In genomic region chr6:119148102-119148824, GRCh38 we compare ENCODE assay signal across 8 cellular contexts.
A peak's percentile ranks its signal among the peaks of the same experiment; 100 is the strongest.
DNase-seq lines count a peak whose midpoint lies in the region; ATAC-seq and TF ChIP-seq lines count a peak whose summit lies in the region.

No MANE protein-coding gene starts in this region.

- no peaks in the 10 kb centered on the region for H3K27me3 ChIP-seq in GM06990 (replicated peaks; ENCODE audit: control insufficient read depth, insufficient read depth, low read length)
- no peaks in the 10 kb centered on the region for H3K27me3 ChIP-seq in psoas muscle (ENCODE audit: insufficient read depth in 3 of 3, low read length in 2 of 3)

- H3K27ac ChIP-seq in psoas muscle = peak overlapping the region; percentile 64

- peaks cover 3% of the 10 kb centered on the region for H3K36me3 Mint-ChIP-seq in activated T-helper 1 cell treated with anti-CD3 and anti-CD28 coated beads, Interleukin-12 subunit alpha, Interleukin-12 subunit beta, Interleukin-2, Interleukin-4 antibody, amounts not matched to agents 30 ng/mL and 10 ng/mL and 1 ng/mL, durations not matched to agents 14 hours and 24 hours and 36 hours (ENCODE audit: low read depth)

- H3K4me3 ChIP-seq in AG04449 (ENCODE audit: low read depth, low read length) (no peak overlapping the region), GM06990 (replicated peaks; ENCODE audit: low read depth, low read length) (no peak overlapping the region), psoas muscle (no peak overlapping the region)

- WGBS in psoas muscle, 3 donors = 18 to 21% (median 19%) methylated on average over 5 of the region's 5 CpGs

- no peaks in the 10 kb centered on the region for H3K36me3 ChIP-seq in GM06990 (ENCODE audit: control insufficient read depth, insufficient read depth, low read length)
- H3K36me3 ChIP-seq in psoas muscle (ENCODE audit: insufficient read depth in 1 of 2, low read depth in 1 of 2) = no peaks in the 10 kb centered on the region

- peaks cover 62% of the 10 kb centered on the region for H3K4me1 Mint-ChIP-seq in activated T-helper 1 cell treated with anti-CD3 and anti-CD28 coated beads, Interleukin-12 subunit alpha, Interleukin-12 subunit beta, Interleukin-2, Interleukin-4 antibody, amounts not matched to agents 30 ng/mL and 10 ng/mL and 1 ng/mL, durations not matched to agents 14 hours and 24 hours and 36 hours (ENCODE audit: low read depth)

- POLR2A ChIA-PET in AG04449 (lab: Yijun Ruan, JAX) = interaction anchor here (1.7 kb wide), 1 partner anchor 202 kb away, joined by 5 read pairs; no protein-coding TSS in a partner anchor

- H3K9me3 Mint-ChIP-seq in activated T-helper 1 cell treated with anti-CD3 and anti-CD28 coated beads, Interleukin-12 subunit alpha, Interleukin-12 subunit beta, Interleukin-2, Interleukin-4 antibody, amounts not matched to agents 30 ng/mL and 10 ng/mL and 1 ng/mL, durations not matched to agents 14 hours and 24 hours and 36 hours = peaks cover 17% of the 10 kb centered on the region

- CTCF ChIA-PET in AG04449 (lab: Yijun Ruan, JAX) = interaction anchor here (0.7 to 4.4 kb wide), 31 partner anchors 9 to 1914 kb away, joined by 3 to 55 read pairs (median 5); no protein-coding TSS in a partner anchor

- DNase-seq in AG04449 (ENCODE audit: low read depth, low spot score) (no peak), GM06990 (ENCODE audit: extremely low read depth, insufficient read length) (no peak), NCI-H1105 (lab: John Stamatoyannopoulos, UW) (peak; percentile 38), glomerular visceral epithelial cell (ENCODE audit: extremely low spot score) (peak; percentile 69), psoas muscle (no peak)
- DNase-seq in activated T-helper 1 cell treated with anti-CD3 and anti-CD28 coated beads, Interleukin-12 subunit alpha, Interleukin-12 subunit beta, Interleukin-2, Interleukin-4 antibody, amounts not matched to agents 30 ng/mL and 10 ng/mL and 1 ng/mL, durations not matched to agents 14 hours and 24 hours and 36 hours (ENCODE audit: low spot score) = no peak
- DNase-seq in stimulated activated naive CD4-positive, alpha-beta T cell treated with Interleukin-2 at 50 U/mL for 16 hours (lab: John Stamatoyannopoulos, UW) = no peak

- H3K27ac Mint-ChIP-seq in activated T-helper 1 cell treated with anti-CD3 and anti-CD28 coated beads, Interleukin-12 subunit alpha, Interleukin-12 subunit beta, Interleukin-2, Interleukin-4 antibody, amounts not matched to agents 30 ng/mL and 10 ng/mL and 1 ng/mL, durations not matched to agents 14 hours and 24 hours and 36 hours = peak overlapping the region; percentile 89

- H3K9me3 ChIP-seq in psoas muscle = no peaks in the 10 kb centered on the region

- peak; percentile 56 to 79 (median 66) for ATAC-seq in psoas muscle
- ATAC-seq in HG03442 (IDR thresholded peaks at IDR 0.05; ENCODE audit: unreplicated experiment) = no peak

- no peaks in the 10 kb centered on the region for H3K27me3 Mint-ChIP-seq in activated T-helper 1 cell treated with anti-CD3 and anti-CD28 coated beads, Interleukin-12 subunit alpha, Interleukin-12 subunit beta, Interleukin-2, Interleukin-4 antibody, amounts not matched to agents 30 ng/mL and 10 ng/mL and 1 ng/mL, durations not matched to agents 14 hours and 24 hours and 36 hours (ENCODE audit: insufficient read depth)

- TF ChIP-seq CTCF in AG04449 (IDR thresholded peaks at IDR 0.05; ENCODE audit: insufficient read depth, low read length, missing control alignments) (peak; percentile 37), GM06990 (IDR thresholded peaks at IDR 0.05; ENCODE audit: insufficient read depth, low read length, poor library complexity, severe bottlenecking) (peak; percentile 48), psoas muscle (IDR thresholded peaks at IDR 0.05) (peak; percentile 56)

- intact Hi-C loops in activated T-helper 1 cell treated with anti-CD3 and anti-CD28 coated beads, Interleukin-12 subunit alpha, Interleukin-12 subunit beta, Interleukin-2, Interleukin-4 antibody, amounts not matched to agents 30 ng/mL and 10 ng/mL and 1 ng/mL, durations not matched to agents 14 hours and 24 hours and 36 hours (cut with micrococcal nuclease) = loop anchor here (5.0 to 10.0 kb wide), 5 partner anchors 314 to 827 kb away; no protein-coding TSS in a partner anchor
- intact Hi-C loops in psoas muscle (cut with DNase I) = no loop called here

- H3K4me1 ChIP-seq in psoas muscle = peaks cover 13% of the 10 kb centered on the region

- peak overlapping the region; percentile 47 for H3K4me3 Mint-ChIP-seq in activated T-helper 1 cell treated with anti-CD3 and anti-CD28 coated beads, Interleukin-12 subunit alpha, Interleukin-12 subunit beta, Interleukin-2, Interleukin-4 antibody, amounts not matched to agents 30 ng/mL and 10 ng/mL and 1 ng/mL, durations not matched to agents 14 hours and 24 hours and 36 hours

Comparison
In these comparisons a context has a peak if more than half of its experiments do, and no peak if none do; other contexts are left out.
1. DNase-seq: peak in NCI-H1105 (single experiment) and glomerular visceral epithelial cell (single experiment); none in AG04449 (single experiment), GM06990 (single experiment), activated T-helper 1 cell treated with anti-CD3 and anti-CD28 coated beads, Interleukin-12 subunit alpha, Interleukin-12 subunit beta, Interleukin-2, Interleukin-4 antibody, amounts not matched to agents 30 ng/mL and 10 ng/mL and 1 ng/mL, durations not matched to agents 14 hours and 24 hours and 36 hours (single experiment), psoas muscle (0 of 2) and stimulated activated naive CD4-positive, alpha-beta T cell treated with Interleukin-2 at 50 U/mL for 16 hours (single experiment).
2. Peak in every context shown above with its lines, with median percentiles within 50 percentile points of each other: CTCF ChIP-seq.